16 cellular contexts compared by ENCODE assay signal in the genomic region with DNA sequence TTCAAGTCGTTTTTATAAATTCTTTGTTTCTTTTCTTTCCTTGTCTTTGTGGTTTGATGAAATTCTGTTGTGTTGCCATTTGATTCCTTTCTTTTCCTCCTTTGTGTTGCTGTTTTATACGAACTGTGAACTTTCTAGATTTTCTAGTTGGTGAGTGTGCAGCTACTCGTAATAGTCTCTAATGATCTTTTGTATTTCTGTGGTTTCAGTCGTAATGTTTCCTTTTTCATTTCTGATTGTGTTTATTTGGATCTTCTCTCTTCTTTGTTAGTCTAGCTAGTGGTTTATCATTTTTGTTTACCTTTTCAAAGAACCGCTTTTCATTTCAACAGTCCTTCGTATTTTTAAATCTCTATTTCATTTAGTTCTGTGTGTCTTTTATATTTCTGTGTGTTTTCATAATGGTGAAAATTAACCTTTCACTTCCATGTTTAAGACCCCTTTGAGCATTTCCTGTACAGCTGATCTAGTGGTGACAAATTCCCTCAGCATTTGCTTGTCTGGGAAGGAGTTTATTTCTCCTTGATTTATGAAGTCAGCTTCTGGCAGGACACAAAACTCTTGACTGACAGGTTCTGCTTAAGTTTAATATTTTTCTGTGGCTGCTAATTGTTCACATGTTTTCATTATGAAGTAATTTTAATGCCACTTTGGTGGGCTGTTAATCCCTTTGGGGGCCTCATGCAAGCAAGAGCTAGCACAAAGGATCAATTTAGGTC. TPM values are rescaled to one million over a fixed set of nuclear protein-coding genes. Genes with fewer than 3 reads are reported as not detected.
"Had no signal": no experiment of that assay in that cellular context is flagged by ENCODE, and none has a peak within 500 bp of the region (broad histone marks: within the 10 kb centered on the region; RNA-seq: fewer than 3 reads in every experiment).

No MANE protein-coding gene starts in this region.

- H3K27me3 Mint-ChIP-seq: activated T-helper 17 cell treated with anti-CD3 and anti-CD28 coated beads, Interleukin-2, amount 50 U/mL, for 72 hours had no signal

- FAIRE-seq: bronchial epithelial cell had no signal

- H3K4me3 Mint-ChIP-seq: activated naive CD4-positive, alpha-beta T cell treated with anti-CD3 and anti-CD28 coated beads for 36 hours; activated T-helper 17 cell treated with anti-CD3 and anti-CD28 coated beads, Interleukin-2, amount 50 U/mL, for 72 hours had no signal

- H3K27ac ChIP-seq: ascending aorta, dorsolateral prefrontal cortex, gastroesophageal sphincter, heart right ventricle, ovary, sigmoid colon, spleen, stomach, thoracic aorta had no signal

- H3K27ac Mint-ChIP-seq: activated naive CD4-positive, alpha-beta T cell treated with anti-CD3 and anti-CD28 coated beads for 36 hours; activated T-helper 17 cell treated with anti-CD3 and anti-CD28 coated beads, Interleukin-2, amount 50 U/mL, for 72 hours had no signal

- DNase-seq: activated naive CD4-positive, alpha-beta T cell treated with anti-CD3 and anti-CD28 coated beads for 36 hours; dorsolateral prefrontal cortex; erythroblast; heart right ventricle; naive thymus-derived CD4-positive, alpha-beta T cell; ovary; sigmoid colon; spleen; stomach had no signal

- H3K27me3 ChIP-seq: ascending aorta, dorsolateral prefrontal cortex, gastroesophageal sphincter, heart right ventricle, ovary, sigmoid colon, spleen, stomach had no signal

- ATAC-seq: activated T-helper 17 cell treated with anti-CD3 and anti-CD28 coated beads, Interleukin-2, amount 50 U/mL, for 72 hours; gastroesophageal sphincter; heart right ventricle; naive thymus-derived CD4-positive, alpha-beta T cell had no signal

- H3K4me1 ChIP-seq: ascending aorta, gastroesophageal sphincter, sigmoid colon, stomach had no signal

- H3K4me3 ChIP-seq: ascending aorta, dorsolateral prefrontal cortex, gastroesophageal sphincter, heart right ventricle, ovary, sigmoid colon, spleen, stomach, thoracic aorta had no signal

RNA-seq across cellular contexts. Expression of gene ALPK2, which starts 26.2 kb away (rescaled TPM):
- total RNA-seq: ascending aorta; pulmonary artery endothelial cell; T-helper 2 cell treated with Interferon-gamma antibody and Interleukin-4, amounts not matched to agents 100 ng/mL and 5 ng/mL, for 36 hours; thoracic aorta had no signal
- polyA plus RNA-seq: naive thymus-derived CD4-positive, alpha-beta T cell had no signal
